1 cellular context compared by ENCODE assay signal in the genomic region with DNA sequence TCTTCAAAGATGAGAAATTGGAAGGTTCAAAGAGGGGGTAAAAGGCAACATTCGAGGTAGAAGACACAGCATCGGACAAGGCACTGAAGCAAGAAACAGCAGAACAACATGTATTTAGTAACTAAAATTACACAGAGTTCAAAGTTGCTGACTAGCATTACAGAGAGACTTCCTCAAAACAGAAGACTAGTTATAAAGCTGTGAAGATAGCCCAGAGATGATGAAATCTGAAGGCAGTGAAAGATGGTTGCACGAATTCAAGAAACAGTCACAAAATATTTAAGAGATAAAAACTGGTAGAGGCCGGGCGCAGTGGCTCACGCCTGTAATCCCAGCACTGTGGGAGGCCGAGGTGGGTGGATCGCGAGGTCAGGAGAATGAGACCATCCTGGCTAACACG.
TF ChIP-seq lines count a peak whose summit lies in the region.

No MANE protein-coding gene starts in this region.

TF ChIP-seq in HepG2, 621 proteins besides CTCF, POLR2A, EP300 and RAD21 (continued from another document):
- no peak for TF ChIP-seq TFDP1 (CRISPR knock-in tag; IDR thresholded peaks at IDR 0.05; ENCODE audit: borderline replicate concordance)
- no peak for TF ChIP-seq ZNF121 (CRISPR knock-in tag; IDR thresholded peaks at IDR 0.05)
- no peak for TF ChIP-seq ZNF260 (CRISPR knock-in tag; IDR thresholded peaks at IDR 0.05; ENCODE audit: borderline replicate concordance, low read depth)
- TF ChIP-seq, protein P1, sequence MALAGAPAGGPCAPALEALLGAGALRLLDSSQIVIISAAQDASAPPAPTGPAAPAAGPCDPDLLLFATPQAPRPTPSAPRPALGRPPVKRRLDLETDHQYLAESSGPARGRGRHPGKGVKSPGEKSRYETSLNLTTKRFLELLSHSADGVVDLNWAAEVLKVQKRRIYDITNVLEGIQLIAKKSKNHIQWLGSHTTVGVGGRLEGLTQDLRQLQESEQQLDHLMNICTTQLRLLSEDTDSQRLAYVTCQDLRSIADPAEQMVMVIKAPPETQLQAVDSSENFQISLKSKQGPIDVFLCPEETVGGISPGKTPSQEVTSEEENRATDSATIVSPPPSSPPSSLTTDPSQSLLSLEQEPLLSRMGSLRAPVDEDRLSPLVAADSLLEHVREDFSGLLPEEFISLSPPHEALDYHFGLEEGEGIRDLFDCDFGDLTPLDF (CRISPR knock-in tag; IDR thresholded peaks at IDR 0.05): no peak
- TF ChIP-seq, protein P2, sequence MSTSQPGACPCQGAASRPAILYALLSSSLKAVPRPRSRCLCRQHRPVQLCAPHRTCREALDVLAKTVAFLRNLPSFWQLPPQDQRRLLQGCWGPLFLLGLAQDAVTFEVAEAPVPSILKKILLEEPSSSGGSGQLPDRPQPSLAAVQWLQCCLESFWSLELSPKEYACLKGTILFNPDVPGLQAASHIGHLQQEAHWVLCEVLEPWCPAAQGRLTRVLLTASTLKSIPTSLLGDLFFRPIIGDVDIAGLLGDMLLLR (CRISPR knock-in tag; IDR thresholded peaks at IDR 0.05): no peak
- TF ChIP-seq, protein P3, sequence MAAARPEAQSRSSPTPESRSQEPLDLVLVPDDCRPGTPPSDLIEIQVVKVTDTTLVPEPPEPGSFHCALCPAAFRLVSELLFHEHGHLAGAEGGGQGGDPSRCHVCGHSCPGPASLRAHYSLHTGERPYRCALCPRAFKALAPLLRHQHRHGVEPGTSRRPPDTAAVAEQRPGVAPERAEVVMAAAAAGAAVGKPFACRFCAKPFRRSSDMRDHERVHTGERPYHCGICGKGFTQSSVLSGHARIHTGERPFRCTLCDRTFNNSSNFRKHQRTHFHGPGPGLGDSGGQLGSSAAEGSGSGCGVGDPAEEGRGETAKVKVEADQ (CRISPR knock-in tag; IDR thresholded peaks at IDR 0.05; ENCODE audit: borderline replicate concordance): no peak
- no peak for TF ChIP-seq TBP (CRISPR knock-in tag; IDR thresholded peaks at IDR 0.05)
- no peak for TF ChIP-seq ZKSCAN1 (IDR thresholded peaks at IDR 0.05; ENCODE audit: low read length)
- TF ChIP-seq ZNF558 (CRISPR knock-in tag; IDR thresholded peaks at IDR 0.05; ENCODE audit: borderline replicate concordance): no peak
- TF ChIP-seq FUBP1 (CRISPR knock-in tag; IDR thresholded peaks at IDR 0.05; ENCODE audit: borderline replicate concordance): no peak
- TF ChIP-seq GPN1 (CRISPR knock-in tag; IDR thresholded peaks at IDR 0.05; ENCODE audit: borderline replicate concordance): no peak
- TF ChIP-seq MTF1 (CRISPR knock-in tag; IDR thresholded peaks at IDR 0.05): no peak
TF ChIP-seq in HepG2: peak in this region for 0.
